In genomic region chr12:127963926-127964325, GRCh38 we compare ENCODE assay signal across 25 cellular contexts.
"Had no signal": no experiment of that assay in that cellular context is flagged by ENCODE, and none has a peak within 500 bp of the region (broad histone marks: within the 10 kb centered on the region; RNA-seq: fewer than 3 reads in every experiment).

No MANE protein-coding gene starts in this region.

- ATAC-seq: natural killer cell; psoas muscle; right lobe of liver; stimulated activated effector memory CD8-positive, alpha-beta T cell treated with anti-CD3 and anti-CD28 coated beads, Interleukin-12 subunit alpha, Interleukin-12 subunit beta, amount 100 ng/mL, for 72 hours; upper lobe of right lung had no signal

- H3K4me1 ChIP-seq: left ventricle myocardium inferior, neural progenitor cell, parathyroid adenoma, psoas muscle, right atrium auricular region, right lobe of liver, spleen, suprapubic skin, upper lobe of right lung had no signal

- H3K4me3 ChIP-seq: hepatocyte, left ventricle myocardium inferior, lung, neural progenitor cell, psoas muscle, right atrium auricular region, right lobe of liver, skin epidermis, spleen, suprapubic skin, thoracic aorta, tibial artery, upper lobe of right lung had no signal

- H3K27me3 ChIP-seq: hepatocyte, neural progenitor cell, neutrophil, right atrium auricular region, right lobe of liver, spleen, suprapubic skin, tibial artery, upper lobe of right lung had no signal

- H3K36me3 ChIP-seq: left ventricle myocardium inferior, neural progenitor cell, neutrophil, right atrium auricular region, right lobe of liver, spleen, suprapubic skin, thoracic aorta, tibial artery, upper lobe of right lung had no signal

- H3K27ac ChIP-seq: hepatocyte, left ventricle myocardium inferior, neural progenitor cell, neutrophil, parathyroid adenoma, psoas muscle, right atrium auricular region, right lobe of liver, skin epidermis, spleen, suprapubic skin, thoracic aorta, tibial artery, upper lobe of right lung had no signal

- H3K9me3 ChIP-seq: neutrophil, psoas muscle, right atrium auricular region, right lobe of liver, suprapubic skin, thoracic aorta, upper lobe of right lung had no signal

- DNase-seq: islet precursor cell; left ventricle myocardium inferior; mesendoderm; naive B cell; natural killer cell; nephron progenitor cell; occipital lobe; psoas muscle; right lobe of liver; spleen; stimulated activated CD4-positive, alpha-beta T cell treated with anti-CD3 and anti-CD28 coated beads, Interleukin-4, amount 100 ng/mL, for 24 hours; stimulated activated naive CD4-positive, alpha-beta T cell; tibial artery; trophoblast cell; upper lobe of right lung had no signal
